In genomic region chr18:9132628-9133027, GRCh38 we compare ENCODE assay signal across 17 cellular contexts. TPM values are rescaled to one million over a fixed set of nuclear protein-coding genes. Genes with fewer than 3 reads are reported as not detected.
DNase-seq lines count a peak whose midpoint lies in the region; ATAC-seq and TF ChIP-seq lines count a peak whose summit lies in the region.
"Had no signal": no experiment of that assay in that cellular context is flagged by ENCODE, and none has a peak within 500 bp of the region (broad histone marks: within the 10 kb centered on the region; RNA-seq: fewer than 3 reads in every experiment).

No MANE protein-coding gene starts in this region.

- H3K27me3 Mint-ChIP-seq in stimulated activated naive CD8-positive, alpha-beta T cell treated with anti-CD3 and anti-CD28 coated beads, Interleukin-15, Interleukin-2, amounts not matched to agents 100 ng/mL and 50 ng/mL, for 24 hours = no peaks in the 10 kb centered on the region
- no peaks in the 10 kb centered on the region for H3K27me3 Mint-ChIP-seq in stimulated activated naive CD8-positive, alpha-beta T cell treated with anti-CD3 and anti-CD28 coated beads, Interleukin-15, amount 100 ng/mL, for 72 hours
- no peaks in the 10 kb centered on the region for H3K27me3 Mint-ChIP-seq in naive thymus-derived CD4-positive, alpha-beta T cell
- no peaks in the 10 kb centered on the region for H3K27me3 Mint-ChIP-seq in endodermal cell (ENCODE audit: insufficient read depth)

- H3K9ac ChIP-seq in SK-N-MC (ENCODE audit: insufficient read length) = no peak overlapping the region
- no peak overlapping the region for H3K9ac ChIP-seq in endodermal cell (ENCODE audit: extremely low read depth, low read length, poor library complexity, severe bottlenecking)
- H3K9ac ChIP-seq: GM23248 had no signal

- H3K36me3 Mint-ChIP-seq in stimulated activated naive CD8-positive, alpha-beta T cell treated with anti-CD3 and anti-CD28 coated beads, Interleukin-15, Interleukin-2, amounts not matched to agents 100 ng/mL and 50 ng/mL, for 24 hours (ENCODE audit: low read depth) = peaks cover 65% of the 10 kb centered on the region
- peaks cover 8 to 33% (median 21%) of the 10 kb centered on the region in 5 donors for H3K36me3 Mint-ChIP-seq in naive thymus-derived CD4-positive, alpha-beta T cell
- peaks cover 54% of the 10 kb centered on the region for H3K36me3 Mint-ChIP-seq in endodermal cell (ENCODE audit: low read depth)

- CTCF ChIA-PET in naive thymus-derived CD4-positive, alpha-beta T cell (lab: Charles Lee) = interaction anchor here (1.3 kb wide), 1 partner anchor 10 kb away, joined by 4 read pairs; no protein-coding TSS in a partner anchor

- H3K27me3 ChIP-seq in naive thymus-derived CD4-positive, alpha-beta T cell (ENCODE audit: control insufficient read depth in 2 of 2, insufficient read depth in 2 of 2, low read length in 2 of 2) = no peaks in the 10 kb centered on the region
- no peaks in the 10 kb centered on the region for H3K27me3 ChIP-seq in endodermal cell (ENCODE audit: control insufficient read depth, insufficient read depth, low read length, poor library complexity, severe bottlenecking)

- H3K27ac ChIP-seq in SK-N-MC (peak overlapping the region; percentile 48), endodermal cell (ENCODE audit: low read depth, low read length) (no peak overlapping the region)
- H3K27ac ChIP-seq in naive thymus-derived CD4-positive, alpha-beta T cell (ENCODE audit: low read depth, low read length) = peak overlapping the region; percentile 88
- H3K27ac ChIP-seq: GM23248, thoracic aorta had no signal

- H3K27ac Mint-ChIP-seq in stimulated activated naive CD8-positive, alpha-beta T cell treated with anti-CD3 and anti-CD28 coated beads, Interleukin-15, Interleukin-2, amounts not matched to agents 100 ng/mL and 50 ng/mL, for 24 hours = peak overlapping the region; percentile 12
- no peak overlapping the region for H3K27ac Mint-ChIP-seq in stimulated activated naive CD8-positive, alpha-beta T cell treated with anti-CD3 and anti-CD28 coated beads, Interleukin-15, amount 100 ng/mL, for 72 hours
- H3K27ac Mint-ChIP-seq in naive thymus-derived CD4-positive, alpha-beta T cell = peak overlapping the region in 7 of 9 donors; percentile 11 to 98 (median 77)
- no peak overlapping the region for H3K27ac Mint-ChIP-seq in endodermal cell

- H3K9me3 Mint-ChIP-seq in stimulated activated naive CD8-positive, alpha-beta T cell treated with anti-CD3 and anti-CD28 coated beads, Interleukin-15, Interleukin-2, amounts not matched to agents 100 ng/mL and 50 ng/mL, for 24 hours = no peaks in the 10 kb centered on the region
- H3K9me3 Mint-ChIP-seq in stimulated activated naive CD8-positive, alpha-beta T cell treated with anti-CD3 and anti-CD28 coated beads, Interleukin-15, amount 100 ng/mL, for 72 hours = no peaks in the 10 kb centered on the region
- no peaks in the 10 kb centered on the region for H3K9me3 Mint-ChIP-seq in naive thymus-derived CD4-positive, alpha-beta T cell
- H3K9me3 Mint-ChIP-seq in endodermal cell = no peaks in the 10 kb centered on the region
- H3K9me3 Mint-ChIP-seq: activated T-helper 1 cell treated with anti-CD3 and anti-CD28 coated beads, Interleukin-12 subunit alpha, Interleukin-12 subunit beta, Interleukin-2, Interleukin-4 antibody, amounts not matched to agents 30 ng/mL and 10 ng/mL and 1 ng/mL, durations not matched to agents 14 hours and 24 hours and 36 hours; neural crest cell had no signal

- H3K36me3 ChIP-seq in SK-N-MC (ENCODE audit: insufficient read depth, low read length) (peaks cover 68% of the 10 kb centered on the region), endodermal cell (ENCODE audit: control insufficient read depth, insufficient read depth, low read length) (peaks cover 56% of the 10 kb centered on the region)
- H3K36me3 ChIP-seq in naive thymus-derived CD4-positive, alpha-beta T cell (ENCODE audit: control insufficient read depth in 2 of 3, insufficient read depth in 3 of 3, low read length in 3 of 3) = peaks cover 3 to 40% (median 32%) of the 10 kb centered on the region in 3 experiments

- H3K9me3 ChIP-seq in SK-N-MC (ENCODE audit: low read depth, low read length) (no peaks in the 10 kb centered on the region), endodermal cell (ENCODE audit: control insufficient read depth, low read length) (no peaks in the 10 kb centered on the region)
- H3K9me3 ChIP-seq in naive thymus-derived CD4-positive, alpha-beta T cell (ENCODE audit: control insufficient read depth in 2 of 3, low read length in 3 of 3) = no peaks in the 10 kb centered on the region
- H3K9me3 ChIP-seq: thoracic aorta had no signal

- POLR2A ChIA-PET in naive thymus-derived CD4-positive, alpha-beta T cell (lab: Charles Lee) = interaction anchor here (1.1 to 19.8 kb wide), 3 partner anchors 17 to 39 kb away, joined by 3 to 472 read pairs (median 228); partner anchors contain the start of gene NDUFV2

- no peak for TF ChIP-seq CTCF in endodermal cell (conservative IDR thresholded peaks at IDR 0.05)

- peaks cover 10 to 19% of the 10 kb centered on the region in 2 donors for H3K4me1 ChIP-seq in naive thymus-derived CD4-positive, alpha-beta T cell (ENCODE audit: control insufficient read depth in 2 of 2, insufficient read depth in 2 of 2, low read length in 2 of 2)
- no peaks in the 10 kb centered on the region for H3K4me1 ChIP-seq in endodermal cell (ENCODE audit: control insufficient read depth, insufficient read depth, low read length)

- ATAC-seq in stimulated activated naive CD8-positive, alpha-beta T cell treated with anti-CD3 and anti-CD28 coated beads, Interleukin-15, amount 100 ng/mL, for 72 hours = no peak
- ATAC-seq in naive thymus-derived CD4-positive, alpha-beta T cell = no peak

- H3K4me3 ChIP-seq in SK-N-MC (no peak overlapping the region), endodermal cell (ENCODE audit: low read length) (no peak overlapping the region)
- H3K4me3 ChIP-seq in naive thymus-derived CD4-positive, alpha-beta T cell (ENCODE audit: low read length) = no peak overlapping the region
- H3K4me3 ChIP-seq: GM23248, thoracic aorta had no signal

- no peak for DNase-seq in stimulated activated naive CD8-positive, alpha-beta T cell treated with anti-CD3 and anti-CD28 coated beads, Interleukin-15, amount 100 ng/mL, for 72 hours
- DNase-seq in SK-N-MC (ENCODE audit: low read depth, low spot score) = no peak
- no peak for DNase-seq in naive thymus-derived CD4-positive, alpha-beta T cell
- DNase-seq in stimulated activated naive CD4-positive, alpha-beta T cell (lab: John Stamatoyannopoulos, UW) = no peak
- DNase-seq in SW 1271 (lab: John Stamatoyannopoulos, UW) = no peak
- DNase-seq in endodermal cell = no peak
- DNase-seq: activated CD4-positive, alpha-beta T cell treated with anti-CD3 and anti-CD28 coated beads, Interleukin-2, amount 50 U/mL, for 4 hours; amygdala; caudate nucleus; GM23248; mesendoderm; NCI-H1105 treated with DMSO at 0.1 percent for 48 hours; stimulated activated CD8-positive, alpha-beta memory T cell treated with anti-CD3 and anti-CD28 coated beads, Interleukin-4, amount 100 ng/mL, for 48 hours had no signal

- peaks cover 32% of the 10 kb centered on the region for H3K4me1 Mint-ChIP-seq in stimulated activated naive CD8-positive, alpha-beta T cell treated with anti-CD3 and anti-CD28 coated beads, Interleukin-15, Interleukin-2, amounts not matched to agents 100 ng/mL and 50 ng/mL, for 24 hours (ENCODE audit: low read depth)
- peaks cover 57% of the 10 kb centered on the region for H3K4me1 Mint-ChIP-seq in stimulated activated naive CD8-positive, alpha-beta T cell treated with anti-CD3 and anti-CD28 coated beads, Interleukin-15, amount 100 ng/mL, for 72 hours
- peaks cover 20 to 71% (median 65%) of the 10 kb centered on the region in 7 donors for H3K4me1 Mint-ChIP-seq in naive thymus-derived CD4-positive, alpha-beta T cell
- peaks cover 14% of the 10 kb centered on the region for H3K4me1 Mint-ChIP-seq in endodermal cell

- intact Hi-C loops in naive thymus-derived CD4-positive, alpha-beta T cell (cut with micrococcal nuclease) = loop anchor here in 1 of 2 donors (10.0 kb wide), 1 partner anchor 482 kb away; the partner anchor contains the start of gene PPP4R1

- 93 to 96% methylated on average over 4 of the region's 4 CpGs for WGBS in endodermal cell (ENCODE audit: insufficient coverage in 1 of 2, insufficient read length in 1 of 2), 2 experiments

- no peak overlapping the region for H3K4me3 Mint-ChIP-seq in stimulated activated naive CD8-positive, alpha-beta T cell treated with anti-CD3 and anti-CD28 coated beads, Interleukin-15, Interleukin-2, amounts not matched to agents 100 ng/mL and 50 ng/mL, for 24 hours
- no peak overlapping the region for H3K4me3 Mint-ChIP-seq in stimulated activated naive CD8-positive, alpha-beta T cell treated with anti-CD3 and anti-CD28 coated beads, Interleukin-15, amount 100 ng/mL, for 72 hours
- H3K4me3 Mint-ChIP-seq in naive thymus-derived CD4-positive, alpha-beta T cell = peak overlapping the region in 5 of 10 donors; percentile 1 to 53 (median 20)
- H3K4me3 Mint-ChIP-seq in endodermal cell = no peak overlapping the region
- H3K4me3 Mint-ChIP-seq: activated T-helper 1 cell treated with anti-CD3 and anti-CD28 coated beads, Interleukin-12 subunit alpha, Interleukin-12 subunit beta, Interleukin-2, Interleukin-4 antibody, amounts not matched to agents 30 ng/mL and 10 ng/mL and 1 ng/mL, durations not matched to agents 14 hours and 24 hours and 36 hours had no signal

RNA-seq across cellular contexts. Expression of gene ANKRD12, which starts 4.0 kb away (rescaled TPM):
- 100 to 1,000 TPM in 4 of 5 experiments, 10 to 100 TPM in 1; 98.9 to 274 (median 204) TPM for total RNA-seq in naive thymus-derived CD4-positive, alpha-beta T cell
- polyA plus RNA-seq in naive thymus-derived CD4-positive, alpha-beta T cell = 10 to 100 TPM; 48.7 to 90.0 TPM
- total RNA-seq in endodermal cell = 10 to 100 TPM; 36.0 to 41.6 TPM
- polyA plus RNA-seq in endodermal cell (2013, experiment 1 of 2) = 21.7 TPM
- polyA plus RNA-seq in endodermal cell (2013, experiment 2 of 2) = 21.8 TPM

RNA-seq across cellular contexts. Expression of gene NDUFV2, which starts 30.1 kb away (rescaled TPM):
- total RNA-seq in naive thymus-derived CD4-positive, alpha-beta T cell = 100 to 1,000 TPM; 127 to 198 (median 171) TPM
- 100 to 1,000 TPM; 140 to 190 TPM for polyA plus RNA-seq in naive thymus-derived CD4-positive, alpha-beta T cell
- 100 to 1,000 TPM; 123 to 138 TPM for total RNA-seq in endodermal cell
- 152 TPM for polyA plus RNA-seq in endodermal cell (2013, experiment 1 of 2)
- polyA plus RNA-seq in endodermal cell (2013, experiment 2 of 2) = 145 TPM

Comparison
In these comparisons a context has a peak if more than half of its experiments do, and no peak if none do; other contexts are left out.
1. H3K27ac Mint-ChIP-seq: peak in stimulated activated naive CD8-positive, alpha-beta T cell treated with anti-CD3 and anti-CD28 coated beads, Interleukin-15, Interleukin-2, amounts not matched to agents 100 ng/mL and 50 ng/mL, for 24 hours (single experiment) and naive thymus-derived CD4-positive, alpha-beta T cell (7 of 9); none in stimulated activated naive CD8-positive, alpha-beta T cell treated with anti-CD3 and anti-CD28 coated beads, Interleukin-15, amount 100 ng/mL, for 72 hours (0 of 2) and endodermal cell (single experiment).